Comparison of ENCODE assay signal across 2 cellular contexts in the genomic region with DNA sequence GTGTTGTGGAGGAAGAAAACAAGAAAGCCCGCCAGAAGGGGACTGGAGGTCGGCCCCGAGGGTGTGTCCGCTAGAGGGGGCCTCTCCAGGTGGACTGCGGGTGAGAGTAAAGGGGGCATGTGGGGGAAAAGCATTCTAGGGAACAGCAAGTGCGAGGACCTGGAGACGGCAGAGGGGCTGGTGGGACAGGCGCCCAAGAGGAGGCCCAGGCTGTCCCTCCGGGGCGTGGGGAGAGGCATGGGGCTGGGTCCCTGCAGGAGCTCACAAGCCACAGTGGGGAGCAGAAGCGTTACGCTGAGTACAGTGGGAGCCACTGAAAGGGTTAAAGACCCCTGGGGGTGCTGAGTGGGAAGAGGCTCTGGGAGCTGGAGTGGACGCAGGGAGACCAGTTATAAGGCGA.
TF ChIP-seq lines count a peak whose summit lies in the region.

No MANE protein-coding gene starts in this region.

TF ChIP-seq in GM23338, 12 proteins besides CTCF, POLR2A, EP300 and RAD21 (continued from another document):
- TF ChIP-seq POLR2AphosphoS5 (IDR thresholded peaks at IDR 0.05; ENCODE audit: low read depth) (no peak), NANOG (IDR thresholded peaks at IDR 0.05; ENCODE audit: borderline replicate concordance) (no peak), EZH2phosphoT487 (IDR thresholded peaks at IDR 0.05; ENCODE audit: unreplicated experiment) (no peak), ZNF462 (CRISPR knock-in tag; IDR thresholded peaks at IDR 0.05) (no peak), EZH2 (IDR thresholded peaks at IDR 0.05; ENCODE audit: low read depth, unreplicated experiment) (no peak), CREB1 (CRISPR knock-in tag; IDR thresholded peaks at IDR 0.05; ENCODE audit: low read depth) (no peak), ZNF331 (CRISPR knock-in tag; IDR thresholded peaks at IDR 0.05; ENCODE audit: low read depth) (no peak)
- TF ChIP-seq, protein P1, sequence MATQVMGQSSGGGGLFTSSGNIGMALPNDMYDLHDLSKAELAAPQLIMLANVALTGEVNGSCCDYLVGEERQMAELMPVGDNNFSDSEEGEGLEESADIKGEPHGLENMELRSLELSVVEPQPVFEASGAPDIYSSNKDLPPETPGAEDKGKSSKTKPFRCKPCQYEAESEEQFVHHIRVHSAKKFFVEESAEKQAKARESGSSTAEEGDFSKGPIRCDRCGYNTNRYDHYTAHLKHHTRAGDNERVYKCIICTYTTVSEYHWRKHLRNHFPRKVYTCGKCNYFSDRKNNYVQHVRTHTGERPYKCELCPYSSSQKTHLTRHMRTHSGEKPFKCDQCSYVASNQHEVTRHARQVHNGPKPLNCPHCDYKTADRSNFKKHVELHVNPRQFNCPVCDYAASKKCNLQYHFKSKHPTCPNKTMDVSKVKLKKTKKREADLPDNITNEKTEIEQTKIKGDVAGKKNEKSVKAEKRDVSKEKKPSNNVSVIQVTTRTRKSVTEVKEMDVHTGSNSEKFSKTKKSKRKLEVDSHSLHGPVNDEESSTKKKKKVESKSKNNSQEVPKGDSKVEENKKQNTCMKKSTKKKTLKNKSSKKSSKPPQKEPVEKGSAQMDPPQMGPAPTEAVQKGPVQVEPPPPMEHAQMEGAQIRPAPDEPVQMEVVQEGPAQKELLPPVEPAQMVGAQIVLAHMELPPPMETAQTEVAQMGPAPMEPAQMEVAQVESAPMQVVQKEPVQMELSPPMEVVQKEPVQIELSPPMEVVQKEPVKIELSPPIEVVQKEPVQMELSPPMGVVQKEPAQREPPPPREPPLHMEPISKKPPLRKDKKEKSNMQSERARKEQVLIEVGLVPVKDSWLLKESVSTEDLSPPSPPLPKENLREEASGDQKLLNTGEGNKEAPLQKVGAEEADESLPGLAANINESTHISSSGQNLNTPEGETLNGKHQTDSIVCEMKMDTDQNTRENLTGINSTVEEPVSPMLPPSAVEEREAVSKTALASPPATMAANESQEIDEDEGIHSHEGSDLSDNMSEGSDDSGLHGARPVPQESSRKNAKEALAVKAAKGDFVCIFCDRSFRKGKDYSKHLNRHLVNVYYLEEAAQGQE (IDR thresholded peaks at IDR 0.05; ENCODE audit: unreplicated experiment), result no peak

TF ChIP-seq in SK-N-SH, 30 proteins besides CTCF, POLR2A, EP300 and RAD21 (continued from another document):
- TF ChIP-seq, protein P1 (IDR thresholded peaks at IDR 0.05; ENCODE audit: low read depth, low read length), result no peak
- TF ChIP-seq TEAD4 (IDR thresholded peaks at IDR 0.05; ENCODE audit: borderline replicate concordance, insufficient read depth) (no peak), FOXJ3 (CRISPR knock-in tag; IDR thresholded peaks at IDR 0.05) (no peak), GABPA (IDR thresholded peaks at IDR 0.05; ENCODE audit: low read depth) (no peak), TAF1 (IDR thresholded peaks at IDR 0.05; ENCODE audit: borderline replicate concordance, low read depth, low read length) (no peak)
